ENCODE assay signal across 8 cellular contexts in genomic region chr7:19665399-19666008, GRCh38. TPM values are rescaled to one million over a fixed set of nuclear protein-coding genes. Genes with fewer than 3 reads are reported as not detected.
DNase-seq lines count a peak whose midpoint lies in the region; ATAC-seq, FAIRE-seq and TF ChIP-seq lines count a peak whose summit lies in the region.

No MANE protein-coding gene starts in this region.

- no peaks in the 10 kb centered on the region for H3K23me2 ChIP-seq in H1 (ENCODE audit: low read depth, low read length)

- ATAC-seq in GM18868 (IDR thresholded peaks at IDR 0.05; ENCODE audit: unreplicated experiment) = peak; percentile 38
- ATAC-seq in HG03442 (IDR thresholded peaks at IDR 0.05; ENCODE audit: unreplicated experiment) = peak; percentile 49

- no peak overlapping the region for H4K5ac ChIP-seq in H1 (ENCODE audit: insufficient read length, low read depth, low read length)

- H3K9ac ChIP-seq in OCI-LY3 (ENCODE audit: low read length) (no peak overlapping the region), H1 (replicated peaks in 1 of 4; ENCODE audit: extremely low read depth in 1 of 4, low read depth in 3 of 4, low read length in 3 of 4) (no peak overlapping the region)

- H2BK12ac ChIP-seq in H1 (ENCODE audit: low read depth, low read length) = no peak overlapping the region

- H4K20me1 ChIP-seq in OCI-LY3 (ENCODE audit: insufficient read depth, low read length) (no peaks in the 10 kb centered on the region), H1 (replicated peaks in 1 of 2; ENCODE audit: control insufficient read depth in 1 of 2, insufficient read depth in 2 of 2, low read length in 2 of 2) (no peaks in the 10 kb centered on the region)

- no peak overlapping the region for H3K27ac ChIP-seq in OCI-LY3 (ENCODE audit: low read length)
- H3K27ac ChIP-seq in H1 (ENCODE audit: low read depth, low read length) = no peak overlapping the region

- CTCF ChIA-PET in H1 (lab: Charles Lee; ENCODE audit: partially characterized antibody) = interaction anchor here (0.6 to 2.0 kb wide), 7 partner anchors 9 to 643 kb away, joined by 3 to 13 read pairs (median 3); no protein-coding TSS in a partner anchor

- no peak overlapping the region for H3K4me3 ChIP-seq in OCI-LY3 (ENCODE audit: low read length)
- H3K4me3 ChIP-seq in H1 (ENCODE audit: extremely low read depth in 1 of 4, insufficient read depth in 2 of 4, low read depth in 3 of 4, low read length in 4 of 4) = no peak overlapping the region

- H2AFZ ChIP-seq in OCI-LY3 (ENCODE audit: low read depth, low read length) = 0 out of 2 replicates have a peak overlapping the region, but pooled peaks have one; percentile 3
- no peak overlapping the region for H2AFZ ChIP-seq in H1 (ENCODE audit: low read length)

- no peak overlapping the region for H4K91ac ChIP-seq in H1 (replicated peaks; ENCODE audit: insufficient read length, low read length)

- TF ChIP-seq RAD21 in H1 (IDR thresholded peaks at IDR 0.05 in 1 of 2, conservative IDR thresholded peaks at IDR 0.05 in 1 of 2; ENCODE audit: low read depth in 2 of 2, low read length in 2 of 2) = peak in 1 of 2 experiments; percentile 65; a peak in 3 of 4 replicates

- WGBS in H1 (ENCODE audit: extremely low coverage in 1 of 2, insufficient coverage in 1 of 2, insufficient read length in 1 of 2, insufficient replicate concordance in 2 of 2, low coverage in 1 of 2, low lambda C conversion rate in 2 of 2, missing lambda C conversion rate in 1 of 2), 2 experiments = 48% methylated on average over 1 of the region's 1 CpG; no CpG with 5 or more reads in 1 of the 2 experiments

- POLR2A ChIA-PET in H1 (lab: Charles Lee; ENCODE audit: partially characterized antibody) = no interaction called here

- no peak overlapping the region for H3K18ac ChIP-seq in H1 (ENCODE audit: extremely low read depth, low read length)

- no peak overlapping the region for H2BK20ac ChIP-seq in H1 (ENCODE audit: low read length)

- no peak overlapping the region for H3K14ac ChIP-seq in H1 (ENCODE audit: insufficient read length)

- TF ChIP-seq CTCF in OCI-LY3 (IDR thresholded peaks at IDR 0.05; ENCODE audit: low read depth, low read length) = peak; percentile 63
- peak in 2 of 3 experiments; percentile 12 to 37; a peak in 2 of 4 replicates for TF ChIP-seq CTCF in H1 (IDR thresholded peaks at IDR 0.05; ENCODE audit: control extremely low read depth in 1 of 3, insufficient read depth in 1 of 3, low read depth in 1 of 3, low read length in 3 of 3)
- TF ChIP-seq CTCF in progenitor cell of endocrine pancreas (IDR thresholded peaks at IDR 0.05; ENCODE audit: unreplicated experiment) = peak; percentile 77

- H3K79me2 ChIP-seq in OCI-LY3 (ENCODE audit: low read length) (no peaks in the 10 kb centered on the region), H1 (ENCODE audit: control insufficient read depth in 1 of 2, insufficient read depth in 2 of 2, low read length in 2 of 2) (no peaks in the 10 kb centered on the region)

- H3K27me3 ChIP-seq in OCI-LY3 (ENCODE audit: low read depth, low read length) (no peaks in the 10 kb centered on the region), H1 (replicated peaks in 1 of 4; ENCODE audit: control insufficient read depth in 3 of 4, extremely low read depth in 1 of 4, insufficient read depth in 3 of 4, low read length in 3 of 4) (no peaks in the 10 kb centered on the region)

- H3K4me2 ChIP-seq in OCI-LY3 (ENCODE audit: low read length) (peak overlapping the region; percentile 55), H1 (ENCODE audit: insufficient read depth in 1 of 2, low read depth in 2 of 2, low read length in 2 of 2) (no peak overlapping the region)

- H3K4me1 Mint-ChIP-seq in progenitor cell of endocrine pancreas (ENCODE audit: low read depth) = no peaks in the 10 kb centered on the region

- no peak overlapping the region for H3K4me3 Mint-ChIP-seq in progenitor cell of endocrine pancreas (ENCODE audit: low read depth)

- H3K79me1 ChIP-seq in H1 (ENCODE audit: low read depth, low read length) = no peaks in the 10 kb centered on the region

- H3K9me3 Mint-ChIP-seq in progenitor cell of endocrine pancreas (ENCODE audit: low read depth) = no peaks in the 10 kb centered on the region

- no peak overlapping the region for H2BK15ac ChIP-seq in H1 (ENCODE audit: low read length)

- H2BK5ac ChIP-seq in H1 (ENCODE audit: low read depth, low read length) = no peak overlapping the region

- H3K27me3 Mint-ChIP-seq in progenitor cell of endocrine pancreas = no peaks in the 10 kb centered on the region

- no peak overlapping the region for H3K23ac ChIP-seq in H1 (ENCODE audit: insufficient read length)

- no peak for FAIRE-seq in H1 (lab: Jason Lieb, UNC)

- no peak for TF ChIP-seq POLR2A in H1 (IDR thresholded peaks at IDR 0.05; ENCODE audit: control extremely low read depth in 1 of 2, low read depth in 2 of 2, low read length in 2 of 2)

- H3K9me3 ChIP-seq in OCI-LY3 (ENCODE audit: insufficient read depth, low read length) (no peaks in the 10 kb centered on the region), H1 (ENCODE audit: insufficient read depth in 2 of 2, low read depth in 1 of 2, low read length in 1 of 2) (no peaks in the 10 kb centered on the region)

- H2AK5ac ChIP-seq in H1 (ENCODE audit: low read depth, low read length) = no peak overlapping the region

- no peak for TF ChIP-seq EP300 in H1 (IDR thresholded peaks at IDR 0.05; ENCODE audit: borderline replicate concordance in 1 of 2, low read depth in 2 of 2, low read length in 2 of 2)

- H2BK120ac ChIP-seq in H1 (replicated peaks; ENCODE audit: low read depth, low read length) = no peak overlapping the region

- H3K36me3 Mint-ChIP-seq in progenitor cell of endocrine pancreas (ENCODE audit: insufficient read depth) = no peaks in the 10 kb centered on the region

- H3K56ac ChIP-seq in H1 (replicated peaks; ENCODE audit: insufficient read length, low read depth, low read length) = no peak overlapping the region

- H3K4me1 ChIP-seq in OCI-LY3 (ENCODE audit: low read length) (peaks cover 22% of the 10 kb centered on the region), H1 (replicated peaks in 1 of 4; ENCODE audit: control insufficient read depth in 3 of 4, insufficient read depth in 4 of 4, low read length in 3 of 4) (no peaks in the 10 kb centered on the region)

- no peaks in the 10 kb centered on the region for H3K36me3 ChIP-seq in OCI-LY3 (replicated peaks; ENCODE audit: low read depth, low read length)
- H3K36me3 ChIP-seq in H1 (ENCODE audit: control insufficient read depth in 2 of 4, insufficient read depth in 4 of 4, low read length in 3 of 4) = no peaks in the 10 kb centered on the region

- H4K8ac ChIP-seq in H1 (ENCODE audit: extremely low read depth, insufficient read depth, low read length) = no peak overlapping the region

- H3K27ac Mint-ChIP-seq in progenitor cell of endocrine pancreas = no peak overlapping the region

- H3K4ac ChIP-seq in H1 (replicated peaks; ENCODE audit: insufficient read length, low read depth, low read length) = no peak overlapping the region

- DNase-seq in Ammon's horn (ENCODE audit: low spot score) (peak; percentile 16), H1 (ENCODE audit: low read depth in 1 of 2, low spot score in 2 of 2) (no peak), progenitor cell of endocrine pancreas (ENCODE audit: low spot score, unreplicated experiment) (no peak), islet precursor cell (no peak)
- DNase-seq in activated effector memory CD4-positive, alpha-beta T cell treated with anti-CD3 and anti-CD28 coated beads, Interleukin-2, amount 50 U/mL, for 16 hours = no peak

TF ChIP-seq in H1, 55 proteins besides CTCF, POLR2A, EP300 and RAD21:
- TF ChIP-seq ASH2L (IDR thresholded peaks at IDR 0.05; ENCODE audit: low read length) (no peak), BRCA1 (IDR thresholded peaks at IDR 0.05; ENCODE audit: low read depth, low read length) (no peak), TAF1 (IDR thresholded peaks at IDR 0.05; ENCODE audit: low read depth, low read length) (no peak), NRF1 (IDR thresholded peaks at IDR 0.05; ENCODE audit: low read depth, low read length) (no peak), CTBP2 (IDR thresholded peaks at IDR 0.05; ENCODE audit: borderline replicate concordance, insufficient read depth, insufficient read length, low read length) (no peak), RFX5 (IDR thresholded peaks at IDR 0.05; ENCODE audit: borderline replicate concordance, low read depth, low read length) (no peak), CBX5 (IDR thresholded peaks at IDR 0.05; ENCODE audit: low read depth, low read length) (no peak), SUZ12 (IDR thresholded peaks at IDR 0.05; ENCODE audit: low read length) (no peak)

RNA-seq across cellular contexts. Expression of gene POLR1F, which starts 43.3 kb away (rescaled TPM):
- 23.5 and 24.6 TPM in 2 replicates for total RNA-seq in H1 (2021; fragmentation: NEBNext Ultra II Directional; extraction: Animal tissue kit (Norgen Biotek cat#: 25700))
- polyA plus RNA-seq in H1 (2011; rRNA removed) = 5.9 and 11.2 TPM in 2 replicates
- polyA plus RNA-seq in H1 (2011; cell fraction: cytosol; rRNA removed) = 11.1 TPM
- 5.0 TPM for polyA plus RNA-seq in H1 (2011; cell fraction: nucleus; rRNA removed)
- 8.1 to 15.9 TPM (median 10.4 TPM) in 4 replicates for polyA plus RNA-seq in H1 (2012, experiment 1 of 2)
- 1.4 TPM for polyA plus RNA-seq in H1 (2012, experiment 2 of 2)
- polyA plus RNA-seq in H1 (2013, experiment 1 of 2) = 28.3 TPM
- polyA plus RNA-seq in H1 (2013, experiment 2 of 2) = 30.6 TPM
- 13.7 and 15.9 TPM in 2 replicates for polyA minus RNA-seq in H1 (2011; rRNA and poly(A)+ RNA removed)
- polyA minus RNA-seq in H1 (2011; cell fraction: cytosol; rRNA and poly(A)+ RNA removed) = 8.7 TPM
- polyA minus RNA-seq in H1 (2011; cell fraction: nucleus; rRNA and poly(A)+ RNA removed) = 25.4 TPM
- 11.1 and 14.1 TPM in 2 replicates for total RNA-seq in progenitor cell of endocrine pancreas

Comparison
In these comparisons a context has a peak if more than half of its experiments do, and no peak if none do; other contexts are left out.
1. CTCF ChIP-seq: peak in every context shown above with its lines; median percentile 77 in progenitor cell of endocrine pancreas; 63 in OCI-LY3; 24 in H1.